1 cellular context compared by ENCODE assay signal in genomic region chr16:28179354-28179753, GRCh38.
A peak's percentile ranks its signal among the peaks of the same experiment; 100 is the strongest.
TF ChIP-seq lines count a peak whose summit lies in the region.

No MANE protein-coding gene starts in this region.

TF ChIP-seq in GM12878, 131 proteins besides CTCF, POLR2A, EP300 and RAD21:
- TF ChIP-seq GABPA (IDR thresholded peaks at IDR 0.05; ENCODE audit: low read depth) (no peak), RUNX3 (IDR thresholded peaks at IDR 0.05; ENCODE audit: low read length) (peak; percentile 16; the same call in 1 of the 2 replicates), IRF3 (IDR thresholded peaks at IDR 0.05) (no peak), CHD1 (IDR thresholded peaks at IDR 0.05; ENCODE audit: low read depth, low read length) (no peak), CEBPB (IDR thresholded peaks at IDR 0.05; ENCODE audit: borderline replicate concordance in 1 of 2, low read depth in 2 of 2, low read length in 2 of 2) (no peak), ZZZ3 (IDR thresholded peaks at IDR 0.05; ENCODE audit: control insufficient read depth, insufficient read length, low read depth) (no peak), MYB (IDR thresholded peaks at IDR 0.05; ENCODE audit: borderline replicate concordance, low read depth, low read length) (no peak), IKZF1 (conservative IDR thresholded peaks at IDR 0.05) (no peak), ZNF687 (IDR thresholded peaks at IDR 0.05) (peak; percentile 53; the same call in 1 of the 2 replicates), TBL1XR1 (IDR thresholded peaks at IDR 0.05; ENCODE audit: low read depth, low read length) (no peak), YBX1 (IDR thresholded peaks at IDR 0.05) (no peak), SREBF2 (IDR thresholded peaks at IDR 0.05; ENCODE audit: low read length) (no peak), SMARCA5 (IDR thresholded peaks at IDR 0.05) (no peak), YY1 (IDR thresholded peaks at IDR 0.05; ENCODE audit: low read depth, low read length) (no peak), WRNIP1 (IDR thresholded peaks at IDR 0.05; ENCODE audit: borderline replicate concordance, low read depth, low read length) (no peak), BMI1 (IDR thresholded peaks at IDR 0.05; ENCODE audit: borderline replicate concordance) (no peak)
TF ChIP-seq in GM12878: peak in this region for 2.
